8 cellular contexts compared by ENCODE assay signal in genomic region chr4:1855334-1856070, GRCh38. TPM values are rescaled to one million over a fixed set of nuclear protein-coding genes. Genes with fewer than 3 reads are reported as not detected.
A peak's percentile ranks its signal among the peaks of the same experiment; 100 is the strongest.
DNase-seq lines count a peak whose midpoint lies in the region; ATAC-seq and TF ChIP-seq lines count a peak whose summit lies in the region.

No MANE protein-coding gene starts in this region.

- H3K79me2 ChIP-seq in SK-N-SH (ENCODE audit: insufficient read depth): peaks cover 74% of the 10 kb centered on the region

- H3K9me3 ChIP-seq in SK-N-SH (no peaks in the 10 kb centered on the region), duodenal mucosa (ENCODE audit: control insufficient read depth in 1 of 2, low read length in 2 of 2) (no peaks in the 10 kb centered on the region), mucosa of descending colon (no peaks in the 10 kb centered on the region), vagina (no peaks in the 10 kb centered on the region)

- TF ChIP-seq RAD21 in SK-N-SH (IDR thresholded peaks at IDR 0.05; ENCODE audit: low read length): no peak

- H3K9me2 ChIP-seq in SK-N-SH: no peaks in the 10 kb centered on the region

- peak overlapping the region; percentile 100 for H3K4me2 ChIP-seq in SK-N-SH

- TF ChIP-seq POLR2A in vagina (IDR thresholded peaks at IDR 0.05): no peak

- H3K36me3 ChIP-seq in SK-N-SH (replicated peaks in 1 of 2; ENCODE audit: control insufficient read depth in 1 of 2, insufficient read depth in 2 of 2, low read length in 1 of 2) (peaks cover 2 to 4% of the 10 kb centered on the region in 2 experiments), duodenal mucosa (ENCODE audit: control insufficient read depth in 1 of 2, insufficient read depth in 2 of 2, low read length in 2 of 2) (no peaks in the 10 kb centered on the region), mucosa of descending colon (ENCODE audit: low read depth) (no peaks in the 10 kb centered on the region), vagina (no peaks in the 10 kb centered on the region)

- H2AFZ ChIP-seq in SK-N-SH (ENCODE audit: low read depth): peak overlapping the region; percentile 56; the same call in 1 of the 2 replicates

- WGBS in SK-N-SH (ENCODE audit: low lambda C conversion rate): 2% methylated on average over 11 of the region's 92 CpGs

- H3K4me3 ChIP-seq in SK-N-SH (ENCODE audit: low read depth in 2 of 2, low read length in 1 of 2) (peak overlapping the region; percentile 76 to 81), duodenal mucosa (ENCODE audit: low read depth in 1 of 2, low read length in 2 of 2) (peak overlapping the region; percentile 79 to 87), mucosa of descending colon (peak overlapping the region; percentile 86), vagina (peak overlapping the region; percentile 75 to 93)

- CTCF ChIA-PET in SK-N-SH (lab: Yijun Ruan, JAX): interaction anchor here (0.8 to 5.0 kb wide), 5 partner anchors 13 to 74 kb away, joined by 3 to 25 read pairs (median 4); no protein-coding TSS in a partner anchor

- POLR2A ChIA-PET in SK-N-SH (lab: Yijun Ruan, JAX): interaction anchor here (2.2 kb wide), 1 partner anchor 15 kb away, joined by 11 read pairs; the partner anchor contains the start of gene NSD2

- intact Hi-C loops in mucosa of descending colon (cut with DNase I, micrococcal nuclease) (no loop called here), vagina (cut with DNase I) (no loop called here)

- H3K4me1 ChIP-seq in SK-N-SH (ENCODE audit: control insufficient read depth in 1 of 2, insufficient read depth in 2 of 2, low read depth in 1 of 2, low read length in 1 of 2) (peaks cover 0 to 13% of the 10 kb centered on the region in 2 experiments; a peak in 1 of 4 replicates), duodenal mucosa (ENCODE audit: control insufficient read depth in 1 of 2, insufficient read depth in 2 of 2, low read length in 2 of 2) (peaks cover 41 to 52% of the 10 kb centered on the region in 2 donors), mucosa of descending colon (ENCODE audit: low read depth) (peaks cover 42% of the 10 kb centered on the region), vagina (peaks cover 56% of the 10 kb centered on the region)

- DNase-seq in DMS 273 (lab: John Stamatoyannopoulos, UW; ENCODE audit: unreplicated experiment) (peak; percentile 35), DMS 273 treated with DMSO at 0.1 percent for 48 hours (lab: John Stamatoyannopoulos, UW) (no peak), SK-N-SH (peak; percentile 62), mucosa of descending colon (peak; percentile 51 to 74 (median 72)), vagina (ENCODE audit: extremely low spot score in 2 of 2) (no peak), AG08396 (ENCODE audit: low spot score) (no peak)

- TF ChIP-seq CTCF in SK-N-SH (IDR thresholded peaks at IDR 0.05) (no peak), mucosa of descending colon (IDR thresholded peaks at IDR 0.05) (no peak), vagina (IDR thresholded peaks at IDR 0.05) (no peak)

- no peak for TF ChIP-seq EP300 in SK-N-SH (IDR thresholded peaks at IDR 0.05; ENCODE audit: borderline replicate concordance in 1 of 2, low read depth in 1 of 2, low read length in 1 of 2)

- ATAC-seq in HG02884 (IDR thresholded peaks at IDR 0.05; ENCODE audit: unreplicated experiment) (peak; percentile 22), mucosa of descending colon (peak; percentile 22)

- H3K9ac ChIP-seq in SK-N-SH (peak overlapping the region; percentile 89), duodenal mucosa (ENCODE audit: low read depth in 1 of 2, low read length in 2 of 2) (peak overlapping the region; percentile 70 to 89)

- H3F3A ChIP-seq in SK-N-SH (replicated peaks; ENCODE audit: insufficient read depth): peaks cover 7% of the 10 kb centered on the region

- H3K27ac ChIP-seq in SK-N-SH (ENCODE audit: low read depth in 2 of 2, low read length in 1 of 2) (peak overlapping the region; percentile 55 to 63), duodenal mucosa (ENCODE audit: low read depth, low read length) (peak overlapping the region; percentile 35), vagina (peak overlapping the region; percentile 66)

- peaks cover 32% of the 10 kb centered on the region; the same call in 1 of the 2 replicates for H4K20me1 ChIP-seq in SK-N-SH (ENCODE audit: insufficient read depth)

- H3K27me3 ChIP-seq in SK-N-SH (ENCODE audit: insufficient read depth): no peaks in the 10 kb centered on the region
- no peaks in the 10 kb centered on the region for H3K27me3 ChIP-seq in duodenal mucosa (ENCODE audit: control insufficient read depth in 1 of 2, insufficient read depth in 2 of 2, low read length in 2 of 2)
- H3K27me3 ChIP-seq in vagina: no peaks in the 10 kb centered on the region

TF ChIP-seq in SK-N-SH, 30 proteins besides CTCF, POLR2A, EP300 and RAD21:
- TF ChIP-seq, protein P1, sequence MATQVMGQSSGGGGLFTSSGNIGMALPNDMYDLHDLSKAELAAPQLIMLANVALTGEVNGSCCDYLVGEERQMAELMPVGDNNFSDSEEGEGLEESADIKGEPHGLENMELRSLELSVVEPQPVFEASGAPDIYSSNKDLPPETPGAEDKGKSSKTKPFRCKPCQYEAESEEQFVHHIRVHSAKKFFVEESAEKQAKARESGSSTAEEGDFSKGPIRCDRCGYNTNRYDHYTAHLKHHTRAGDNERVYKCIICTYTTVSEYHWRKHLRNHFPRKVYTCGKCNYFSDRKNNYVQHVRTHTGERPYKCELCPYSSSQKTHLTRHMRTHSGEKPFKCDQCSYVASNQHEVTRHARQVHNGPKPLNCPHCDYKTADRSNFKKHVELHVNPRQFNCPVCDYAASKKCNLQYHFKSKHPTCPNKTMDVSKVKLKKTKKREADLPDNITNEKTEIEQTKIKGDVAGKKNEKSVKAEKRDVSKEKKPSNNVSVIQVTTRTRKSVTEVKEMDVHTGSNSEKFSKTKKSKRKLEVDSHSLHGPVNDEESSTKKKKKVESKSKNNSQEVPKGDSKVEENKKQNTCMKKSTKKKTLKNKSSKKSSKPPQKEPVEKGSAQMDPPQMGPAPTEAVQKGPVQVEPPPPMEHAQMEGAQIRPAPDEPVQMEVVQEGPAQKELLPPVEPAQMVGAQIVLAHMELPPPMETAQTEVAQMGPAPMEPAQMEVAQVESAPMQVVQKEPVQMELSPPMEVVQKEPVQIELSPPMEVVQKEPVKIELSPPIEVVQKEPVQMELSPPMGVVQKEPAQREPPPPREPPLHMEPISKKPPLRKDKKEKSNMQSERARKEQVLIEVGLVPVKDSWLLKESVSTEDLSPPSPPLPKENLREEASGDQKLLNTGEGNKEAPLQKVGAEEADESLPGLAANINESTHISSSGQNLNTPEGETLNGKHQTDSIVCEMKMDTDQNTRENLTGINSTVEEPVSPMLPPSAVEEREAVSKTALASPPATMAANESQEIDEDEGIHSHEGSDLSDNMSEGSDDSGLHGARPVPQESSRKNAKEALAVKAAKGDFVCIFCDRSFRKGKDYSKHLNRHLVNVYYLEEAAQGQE (IDR thresholded peaks at IDR 0.05; ENCODE audit: low read depth, low read length): no peak
- TF ChIP-seq ELF1 (IDR thresholded peaks at IDR 0.05) (no peak), TEAD4 (IDR thresholded peaks at IDR 0.05; ENCODE audit: borderline replicate concordance, insufficient read depth) (no peak), GABPA (IDR thresholded peaks at IDR 0.05; ENCODE audit: low read depth) (no peak), MXI1 (IDR thresholded peaks at IDR 0.05; ENCODE audit: low read depth, low read length) (no peak), NRF1 (IDR thresholded peaks at IDR 0.05; ENCODE audit: low read depth, low read length) (no peak), TAF1 (IDR thresholded peaks at IDR 0.05; ENCODE audit: borderline replicate concordance, low read depth, low read length) (no peak), SIN3A (IDR thresholded peaks at IDR 0.05; ENCODE audit: borderline replicate concordance, low read depth, low read length) (no peak; the same call in 1 of the 2 replicates), JUND (IDR thresholded peaks at IDR 0.05) (no peak), POLR2AphosphoS5 (IDR thresholded peaks at IDR 0.05; ENCODE audit: low read depth, low read length) (no peak), MEF2A (IDR thresholded peaks at IDR 0.05; ENCODE audit: borderline replicate concordance, low read depth) (no peak), CHD2 (IDR thresholded peaks at IDR 0.05; ENCODE audit: low read length, partially characterized antibody) (no peak)
TF ChIP-seq in SK-N-SH: peak in this region for 0.

RNA-seq across cellular contexts. Expression of gene LETM1, which starts 0.5 kb away (rescaled TPM):
- 25.8 and 26.7 TPM in 2 replicates for polyA plus RNA-seq in SK-N-SH (2012; rRNA removed)
- polyA plus RNA-seq in SK-N-SH (2012; cell fraction: cytosol; rRNA removed): 9.3 and 12.6 TPM in 2 replicates
- polyA plus RNA-seq in SK-N-SH (2012; cell fraction: nucleus; rRNA removed): 72.8 and 106 TPM in 2 replicates
- 100 to 1,000 TPM in 2 of 3 donors, 10 to 100 TPM in 1; 85.5 to 160 (median 133) TPM for total RNA-seq in mucosa of descending colon
- total RNA-seq in vagina: 67.5 TPM

RNA-seq across cellular contexts. Expression of gene NSD2, which starts 15.7 kb away (rescaled TPM):
- 28.0 and 34.2 TPM in 2 replicates for polyA plus RNA-seq in SK-N-SH (2012; rRNA removed)
- polyA plus RNA-seq in SK-N-SH (2012; cell fraction: cytosol; rRNA removed): 20.4 and 23.3 TPM in 2 replicates
- polyA plus RNA-seq in SK-N-SH (2012; cell fraction: nucleus; rRNA removed): 72.9 and 92.5 TPM in 2 replicates
- total RNA-seq in mucosa of descending colon (100 to 1,000 TPM in 1 of 3 donors, 10 to 100 TPM in 2; 82.8 to 114 (median 83.3) TPM), vagina (38.5 TPM)

Comparison
In these comparisons a context has a peak if more than half of its experiments do, and no peak if none do; other contexts are left out.
1. DNase-seq: peak in DMS 273 (single experiment), SK-N-SH (single experiment) and mucosa of descending colon (3 of 3); none in DMS 273 treated with DMSO at 0.1 percent for 48 hours (single experiment), vagina (0 of 2) and AG08396 (single experiment).
2. Peak in every context shown above with its lines, with median percentiles within 50 percentile points of each other: H3K27ac ChIP-seq and H3K4me3 ChIP-seq.